10 cellular contexts compared by ENCODE assay signal in the genomic region with DNA sequence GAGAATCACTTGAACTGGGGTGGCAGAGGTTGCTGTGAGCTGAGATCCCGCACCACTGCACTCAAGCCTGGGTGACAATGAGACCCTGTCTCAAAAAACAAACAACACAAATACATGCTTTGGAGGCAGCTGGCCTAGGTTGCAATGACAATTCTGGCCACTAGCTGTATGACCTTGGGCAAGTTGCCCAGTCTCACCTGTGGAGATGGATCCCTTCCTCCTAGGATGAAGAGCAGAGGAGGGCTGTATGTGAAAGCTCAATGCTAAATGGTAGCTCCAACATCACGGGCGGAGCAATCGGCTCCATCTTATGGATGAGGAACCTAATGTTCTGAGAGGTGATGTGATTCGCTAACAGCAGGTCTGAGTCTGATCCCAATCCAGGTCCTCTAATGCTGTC. TPM values are rescaled to one million over a fixed set of nuclear protein-coding genes. Genes with fewer than 3 reads are reported as not detected.
DNase-seq lines count a peak whose midpoint lies in the region; ATAC-seq, FAIRE-seq and TF ChIP-seq lines count a peak whose summit lies in the region.
"Had no signal": no experiment of that assay in that cellular context is flagged by ENCODE, and none has a peak within 500 bp of the region (broad histone marks: within the 10 kb centered on the region; RNA-seq: fewer than 3 reads in every experiment).

No MANE protein-coding gene starts in this region.

- no TSS peak for BruUV-seq in Calu3 (replicated peaks; lab: Mats Ljungman, UMichigan)

- H3K9me3 Mint-ChIP-seq in Calu3 (ENCODE audit: low read depth, unreplicated experiment), result no peaks in the 10 kb centered on the region
- H3K9me3 Mint-ChIP-seq in activated naive CD8-positive, alpha-beta T cell treated with anti-CD3 and anti-CD28 coated beads, Interleukin-2, amount 50 U/mL, for 24 hours, result no peaks in the 10 kb centered on the region

- no peak overlapping the region for H3K27ac ChIP-seq in brain microvascular endothelial cell

- no peak overlapping the region for H3K4me3 Mint-ChIP-seq in Calu3 (ENCODE audit: low read depth, unreplicated experiment)
- no peak overlapping the region for H3K4me3 Mint-ChIP-seq in activated naive CD8-positive, alpha-beta T cell treated with anti-CD3 and anti-CD28 coated beads, Interleukin-2, amount 50 U/mL, for 24 hours
- H3K4me3 Mint-ChIP-seq: activated CD4-positive, alpha-beta memory T cell treated with anti-CD3 and anti-CD28 coated beads for 36 hours had no signal

- no peaks in the 10 kb centered on the region for H3K36me3 Mint-ChIP-seq in Calu3 (ENCODE audit: insufficient read depth, unreplicated experiment)
- H3K36me3 Mint-ChIP-seq in activated naive CD8-positive, alpha-beta T cell treated with anti-CD3 and anti-CD28 coated beads, Interleukin-2, amount 50 U/mL, for 24 hours (ENCODE audit: low read depth), result no peaks in the 10 kb centered on the region
- H3K36me3 Mint-ChIP-seq: activated CD4-positive, alpha-beta memory T cell treated with anti-CD3 and anti-CD28 coated beads for 36 hours had no signal

- DNase-seq in Calu3, result peak; percentile 54
- DNase-seq in HTR-8/SVneo (ENCODE audit: insufficient read length, low spot score), result no peak
- no peak for DNase-seq in brain microvascular endothelial cell
- peak in 2 of 3 donors; percentile 43 to 46 for DNase-seq in mucosa of descending colon
- no peak for DNase-seq in activated naive CD8-positive, alpha-beta T cell treated with anti-CD3 and anti-CD28 coated beads, Interleukin-2, amount 50 U/mL, for 24 hours
- DNase-seq: activated CD4-positive, alpha-beta memory T cell treated with anti-CD3 and anti-CD28 coated beads for 36 hours; NCI-H524 treated with DMSO at 0.1 percent for 48 hours had no signal

- H3K9me3 ChIP-seq in mucosa of descending colon, result no peaks in the 10 kb centered on the region

- no peaks in the 10 kb centered on the region for H3K36me3 ChIP-seq in brain microvascular endothelial cell (replicated peaks)
- no peaks in the 10 kb centered on the region for H3K36me3 ChIP-seq in mucosa of descending colon (ENCODE audit: low read depth)

- no peak overlapping the region for H3K27ac Mint-ChIP-seq in Calu3 (ENCODE audit: unreplicated experiment)
- H3K27ac Mint-ChIP-seq in activated naive CD8-positive, alpha-beta T cell treated with anti-CD3 and anti-CD28 coated beads, Interleukin-2, amount 50 U/mL, for 24 hours, result no peak overlapping the region
- H3K27ac Mint-ChIP-seq: activated CD4-positive, alpha-beta memory T cell treated with anti-CD3 and anti-CD28 coated beads for 36 hours had no signal

- H3K27me3 ChIP-seq in brain microvascular endothelial cell (replicated peaks), result no peaks in the 10 kb centered on the region

- CTCF ChIA-PET in Calu3 (lab: Charles Lee), result interaction anchor here (0.8 to 1.4 kb wide), 6 partner anchors 9 to 29 kb away, joined by 3 to 5 read pairs (median 3); no protein-coding TSS in a partner anchor

- ATAC-seq in mucosa of descending colon, result peak; percentile 57
- no peak for ATAC-seq in HG03457 (IDR thresholded peaks at IDR 0.05; ENCODE audit: unreplicated experiment)
- no peak for ATAC-seq in GM21825 (IDR thresholded peaks at IDR 0.05; ENCODE audit: unreplicated experiment)
- no peak for ATAC-seq in activated naive CD8-positive, alpha-beta T cell treated with anti-CD3 and anti-CD28 coated beads, Interleukin-2, amount 50 U/mL, for 24 hours
- ATAC-seq in GM19455 (IDR thresholded peaks at IDR 0.05; ENCODE audit: unreplicated experiment), result no peak

- peaks cover 44% of the 10 kb centered on the region for H3K27me3 Mint-ChIP-seq in Calu3 (ENCODE audit: unreplicated experiment)
- peaks cover 2% of the 10 kb centered on the region for H3K27me3 Mint-ChIP-seq in activated naive CD8-positive, alpha-beta T cell treated with anti-CD3 and anti-CD28 coated beads, Interleukin-2, amount 50 U/mL, for 24 hours
- H3K27me3 Mint-ChIP-seq: activated CD4-positive, alpha-beta memory T cell treated with anti-CD3 and anti-CD28 coated beads for 36 hours had no signal

- no peaks in the 10 kb centered on the region for H3K4me1 ChIP-seq in mucosa of descending colon (ENCODE audit: low read depth)

- intact Hi-C loops in Calu3 (cut with micrococcal nuclease; ENCODE audit: unreplicated experiment) (no loop called here), mucosa of descending colon (cut with DNase I, micrococcal nuclease) (no loop called here)

- TF ChIP-seq CTCF in Calu3 (IDR thresholded peaks at IDR 0.05; ENCODE audit: unreplicated experiment), result peak; percentile 59
- peak; percentile 56 for TF ChIP-seq CTCF in brain microvascular endothelial cell (IDR thresholded peaks at IDR 0.05; ENCODE audit: low read depth, low read length, missing control alignments)
- no peak for TF ChIP-seq CTCF in mucosa of descending colon (IDR thresholded peaks at IDR 0.05)

- H3K4me3 ChIP-seq in brain microvascular endothelial cell (ENCODE audit: low read depth, low read length) (no peak overlapping the region), mucosa of descending colon (no peak overlapping the region)

- peaks cover 18% of the 10 kb centered on the region for H3K4me1 Mint-ChIP-seq in Calu3 (ENCODE audit: low read depth, unreplicated experiment)
- H3K4me1 Mint-ChIP-seq in activated naive CD8-positive, alpha-beta T cell treated with anti-CD3 and anti-CD28 coated beads, Interleukin-2, amount 50 U/mL, for 24 hours, result no peaks in the 10 kb centered on the region

- peak; percentile 9 for FAIRE-seq in HTR-8/SVneo (lab: Jason Lieb, UNC)

- in situ Hi-C loops in brain microvascular endothelial cell (cut with HindIII; ENCODE audit: low pct_ligation_motif_present, low sequenced_read_pairs), result no loop called here

RNA-seq across cellular contexts. Expression of a gene that starts 20.6 kb away (rescaled TPM):
- total RNA-seq in Calu3 (2022) (1.5 and 1.7 TPM in 2 replicates), mucosa of descending colon (1 to 10 TPM in 1 of 3 donors, under 1 TPM in 2; 0.53 to 1.3 (median 0.78) TPM)
- total RNA-seq: activated CD4-positive, alpha-beta memory T cell treated with anti-CD3 and anti-CD28 coated beads for 36 hours had no signal

RNA-seq across cellular contexts. Expression of a gene that starts 27.5 kb away (rescaled TPM):
- total RNA-seq in Calu3 (2022) (not detected in 2 replicates), mucosa of descending colon (not detected)
- total RNA-seq: activated CD4-positive, alpha-beta memory T cell treated with anti-CD3 and anti-CD28 coated beads for 36 hours had no signal

RNA-seq across cellular contexts. Expression of a gene that starts 38.4 kb away (rescaled TPM):
- not detected in 2 replicates for total RNA-seq in Calu3 (2022)
- total RNA-seq in mucosa of descending colon, result 10 to 100 TPM in 1 of 3 donors, 1 to 10 TPM in 1, under 1 TPM in 1; 0.58 to 10.8 (median 1.8) TPM
- total RNA-seq: activated CD4-positive, alpha-beta memory T cell treated with anti-CD3 and anti-CD28 coated beads for 36 hours had no signal

Comparison
In these comparisons a context has a peak if more than half of its experiments do, and no peak if none do; other contexts are left out.
1. DNase-seq: peak in Calu3 (single experiment) and mucosa of descending colon (2 of 3); none in HTR-8/SVneo (single experiment), brain microvascular endothelial cell (single experiment) and activated naive CD8-positive, alpha-beta T cell treated with anti-CD3 and anti-CD28 coated beads, Interleukin-2, amount 50 U/mL, for 24 hours (single experiment).